ENCODE assay signal across 15 cellular contexts in the genomic region with DNA sequence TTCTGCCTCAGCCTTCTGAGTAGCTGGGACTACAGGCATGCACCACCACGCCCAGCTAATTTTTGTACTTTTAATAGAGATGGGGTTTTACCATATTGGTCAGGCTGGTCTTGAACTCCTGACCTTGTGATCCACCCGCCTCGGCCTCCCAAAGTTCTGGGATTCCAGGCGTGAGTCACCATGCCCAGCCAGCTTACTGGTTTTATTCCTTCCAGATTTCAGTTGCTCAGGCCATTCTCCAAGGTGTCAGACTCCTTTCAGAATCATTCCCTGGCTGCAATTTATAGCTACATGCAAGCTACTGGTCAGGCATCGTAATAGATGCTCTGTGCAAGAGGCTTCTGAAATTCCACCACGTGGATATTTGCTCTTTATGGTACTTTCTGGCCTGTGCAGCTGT. TPM values are rescaled to one million over a fixed set of nuclear protein-coding genes. Genes with fewer than 3 reads are reported as not detected.
DNase-seq lines count a peak whose midpoint lies in the region; FAIRE-seq and TF ChIP-seq lines count a peak whose summit lies in the region.
"Not testable (repeated sequence)": the region's sequence is repeated elsewhere in the genome, so short reads cannot be mapped to it uniquely, and the experiment has no call there.
"Had no signal": no experiment of that assay in that cellular context is flagged by ENCODE, and none has a peak within 500 bp of the region (broad histone marks: within the 10 kb centered on the region; RNA-seq: fewer than 3 reads in every experiment).

No MANE protein-coding gene starts in this region.

- H3K4me1 ChIP-seq in suprapubic skin, result peaks cover 26% of the 10 kb centered on the region

- WGBS in suprapubic skin, result 62% methylated on average over 6 of the region's 6 CpGs

- H3K27me3 ChIP-seq in suprapubic skin, result not testable (repeated sequence)

- H3K36me3 Mint-ChIP-seq in activated naive CD8-positive, alpha-beta T cell, result not testable (repeated sequence)
- peaks cover 64% of the 10 kb centered on the region for H3K36me3 Mint-ChIP-seq in nephron progenitor cell (ENCODE audit: low read depth)

- peak; percentile 50; the same call in 1 of the 2 replicates for TF ChIP-seq POLR2A in GM12891 (IDR thresholded peaks at IDR 0.05; ENCODE audit: low read depth, low read length)
- TF ChIP-seq POLR2A in suprapubic skin (IDR thresholded peaks at IDR 0.05), result not testable (repeated sequence)

- not testable (repeated sequence) for FAIRE-seq in GM12891 (lab: Jason Lieb, UNC)

- not testable (repeated sequence) for TF ChIP-seq EP300 in suprapubic skin (IDR thresholded peaks at IDR 0.05)

- not testable (repeated sequence) for TF ChIP-seq CTCF in choroid plexus epithelial cell (conservative IDR thresholded peaks at IDR 0.05; ENCODE audit: low read depth, low read length); foreskin fibroblast (IDR thresholded peaks at IDR 0.05; ENCODE audit: low read depth, low read length); nephron progenitor cell (IDR thresholded peaks at IDR 0.05); suprapubic skin (IDR thresholded peaks at IDR 0.05)

- DNase-seq in AG08396 (ENCODE audit: low spot score), result peak; percentile 72
- not testable (repeated sequence) for DNase-seq in GM12891 (ENCODE audit: insufficient read length, low spot score); nephron progenitor cell; suprapubic skin (ENCODE audit: low spot score in 2 of 2)
- peak; percentile 58 for DNase-seq in NCI-H226
- peak; percentile 70 for DNase-seq in choroid plexus epithelial cell (ENCODE audit: low read depth)
- DNase-seq in foreskin fibroblast, result peak; percentile 86 to 92

- not testable (repeated sequence) for H3K9me3 Mint-ChIP-seq in activated naive CD8-positive, alpha-beta T cell (ENCODE audit: low read depth); nephron progenitor cell

- peaks cover 15% of the 10 kb centered on the region for H3K4me1 Mint-ChIP-seq in activated naive CD8-positive, alpha-beta T cell (ENCODE audit: low read depth)
- not testable (repeated sequence) for H3K4me1 Mint-ChIP-seq in nephron progenitor cell

- H3K27me3 Mint-ChIP-seq in activated naive CD8-positive, alpha-beta T cell; nephron progenitor cell (ENCODE audit: low read depth, poor library complexity): not testable (repeated sequence)

- H3K27ac ChIP-seq in suprapubic skin, result peak overlapping the region; percentile 14

- peaks cover 95% of the 10 kb centered on the region for H3K36me3 ChIP-seq in suprapubic skin

- H3K9me3 ChIP-seq in suprapubic skin, result not testable (repeated sequence)

- not testable (repeated sequence) for H3K4me3 Mint-ChIP-seq in activated naive CD8-positive, alpha-beta T cell; nephron progenitor cell

- H3K4me3 ChIP-seq in choroid plexus epithelial cell (ENCODE audit: low read depth, low read length); foreskin fibroblast (ENCODE audit: low read depth in 1 of 2, low read length in 2 of 2); suprapubic skin: not testable (repeated sequence)

- peak overlapping the region; percentile 34 for H3K27ac Mint-ChIP-seq in activated naive CD8-positive, alpha-beta T cell
- H3K27ac Mint-ChIP-seq in nephron progenitor cell, result peak overlapping the region; percentile 93

RNA-seq across cellular contexts. Expression of a gene that starts 17.8 kb away (rescaled TPM):
- 12.2 TPM for polyA plus RNA-seq in GM12891 (2012; ENCODE audit: low read depth, missing spikeins)
- 10 to 100 TPM in 1 of 4 donors, 1 to 10 TPM in 3; 4.8 to 14.0 (median 5.9) TPM for total RNA-seq in suprapubic skin

RNA-seq across cellular contexts. Expression of a gene that starts 19.6 kb away (rescaled TPM):
- polyA plus RNA-seq in GM12891 (2012; ENCODE audit: low read depth, missing spikeins), result 28.3 TPM
- 10 to 100 TPM; 25.5 to 42.0 (median 28.6) TPM for total RNA-seq in suprapubic skin

RNA-seq across cellular contexts. Expression of a gene that starts 25.8 kb away (rescaled TPM):
- polyA plus RNA-seq in GM12891 (2012; ENCODE audit: low read depth, missing spikeins), result 0.31 TPM
- total RNA-seq in suprapubic skin, result not detected
- total RNA-seq: activated CD4-positive, alpha-beta T cell treated with anti-CD3 and anti-CD28 coated beads for 36 hours; activated CD8-positive, alpha-beta memory T cell treated with anti-CD3 and anti-CD28 coated beads for 36 hours; activated naive CD4-positive, alpha-beta T cell treated with anti-CD3 and anti-CD28 coated beads, Interleukin-2, amount 50 U/mL, for 72 hours; activated T-helper 1 cell treated with anti-CD3 and anti-CD28 coated beads, Interleukin-12 subunit alpha, Interleukin-12 subunit beta, Interleukin-2, Interleukin-4 antibody, amounts not matched to agents 30 ng/mL and 10 ng/mL and 1 ng/mL, durations not matched to agents 14 hours and 24 hours and 36 hours; cardiac septum; left lobe of liver; Right ventricle myocardium inferior had no signal

RNA-seq across cellular contexts. Expression of a gene that starts 29.6 kb away (rescaled TPM):
- polyA plus RNA-seq in GM12891 (2012; ENCODE audit: low read depth, missing spikeins), result 546 TPM
- total RNA-seq in suprapubic skin, result 100 to 1,000 TPM; 480 to 803 (median 584) TPM

RNA-seq across cellular contexts. Expression of a gene that starts 39.9 kb away (rescaled TPM):
- polyA plus RNA-seq in GM12891 (2012; ENCODE audit: low read depth, missing spikeins), result 315 TPM
- total RNA-seq in suprapubic skin, result 10 to 100 TPM; 40.7 to 77.9 (median 57.4) TPM
